Comparison of ENCODE assay signal across 1 cellular context in genomic region chr5:178840399-178840798, GRCh38. TPM values are rescaled to one million over a fixed set of nuclear protein-coding genes. Genes with fewer than 3 reads are reported as not detected.
"Had no signal": no experiment of that assay in that cellular context is flagged by ENCODE, and none has a peak within 500 bp of the region (broad histone marks: within the 10 kb centered on the region; RNA-seq: fewer than 3 reads in every experiment).

No MANE protein-coding gene starts in this region.

RNA-seq across cellular contexts. Expression of gene ZFP2, which starts 55.3 kb away (rescaled TPM):
- total RNA-seq: GM12878 had no signal
